In the genomic region with DNA sequence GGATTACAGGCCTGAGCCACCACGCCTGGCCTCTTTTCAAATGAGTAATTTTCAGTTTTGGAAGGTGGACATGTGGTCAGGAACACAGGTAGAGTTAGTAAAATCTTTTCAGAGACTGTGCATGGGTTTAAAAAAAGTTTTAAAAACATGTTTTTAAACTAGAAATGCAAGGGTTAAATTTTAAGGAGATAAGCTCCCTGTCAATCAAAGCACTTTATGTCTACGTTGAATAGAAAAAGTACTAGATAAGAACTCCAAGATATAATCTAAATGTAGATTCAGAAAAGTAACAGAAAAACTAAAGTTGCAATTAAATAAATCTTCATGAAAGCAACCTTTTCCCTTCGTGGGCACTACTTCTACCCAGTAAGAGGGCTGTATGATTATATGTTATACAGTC, we compare ENCODE assay signal across 29 cellular contexts.
"Had no signal": no experiment of that assay in that cellular context is flagged by ENCODE, and none has a peak within 500 bp of the region (broad histone marks: within the 10 kb centered on the region; RNA-seq: fewer than 3 reads in every experiment).

No MANE protein-coding gene starts in this region.

- H3K9me3 ChIP-seq: colonic mucosa, esophagus muscularis mucosa, esophagus squamous epithelium, gastrocnemius medialis, gastroesophageal sphincter, heart left ventricle, heart right ventricle had no signal

- FAIRE-seq: colon, endometrium, endothelial cell of umbilical vein, frontal cortex had no signal

- H3K27ac ChIP-seq: colonic mucosa, coronary artery, epithelial cell of prostate, esophagus muscularis mucosa, esophagus squamous epithelium, foreskin keratinocyte, gastrocnemius medialis, gastroesophageal sphincter, heart left ventricle, heart right ventricle, hepatocyte had no signal

- DNase-seq: colonic mucosa; cortex of kidney; dermis blood vessel endothelial cell; dorsolateral prefrontal cortex; effector CD4-positive, alpha-beta T cell; effector CD8-positive, alpha-beta T cell; effector memory CD4-positive, alpha-beta T cell; effector memory CD8-positive, alpha-beta T cell; endodermal cell; erythroblast; esophagus squamous epithelium; foreskin fibroblast; foreskin keratinocyte; foreskin melanocyte; gastrocnemius medialis; glutamatergic neuron; head of caudate nucleus; heart left ventricle; heart right ventricle had no signal

- H3K4me2 ChIP-seq: hepatocyte had no signal

- H3K36me3 ChIP-seq: colonic mucosa had no signal

- H3K4me3 ChIP-seq: colonic mucosa, coronary artery, dorsolateral prefrontal cortex, esophagus muscularis mucosa, esophagus squamous epithelium, gastrocnemius medialis, gastroesophageal sphincter, heart left ventricle, heart right ventricle, hepatocyte had no signal

- H3K4me1 ChIP-seq: colonic mucosa, esophagus muscularis mucosa, esophagus squamous epithelium, foreskin keratinocyte, gastrocnemius medialis, gastroesophageal sphincter, heart left ventricle, heart right ventricle had no signal

- H2AFZ ChIP-seq: hepatocyte had no signal

- H3K79me2 ChIP-seq: hepatocyte had no signal

- H3K27me3 ChIP-seq: colonic mucosa, dorsolateral prefrontal cortex, esophagus muscularis mucosa, esophagus squamous epithelium, foreskin keratinocyte, gastrocnemius medialis, gastroesophageal sphincter, heart left ventricle, heart right ventricle, hepatocyte had no signal

- ATAC-seq: effector memory CD8-positive, alpha-beta T cell; esophagus mucosa; foreskin keratinocyte; gastrocnemius medialis; gastroesophageal sphincter; heart left ventricle; heart right ventricle had no signal
